12 cellular contexts compared by ENCODE assay signal in the genomic region with DNA sequence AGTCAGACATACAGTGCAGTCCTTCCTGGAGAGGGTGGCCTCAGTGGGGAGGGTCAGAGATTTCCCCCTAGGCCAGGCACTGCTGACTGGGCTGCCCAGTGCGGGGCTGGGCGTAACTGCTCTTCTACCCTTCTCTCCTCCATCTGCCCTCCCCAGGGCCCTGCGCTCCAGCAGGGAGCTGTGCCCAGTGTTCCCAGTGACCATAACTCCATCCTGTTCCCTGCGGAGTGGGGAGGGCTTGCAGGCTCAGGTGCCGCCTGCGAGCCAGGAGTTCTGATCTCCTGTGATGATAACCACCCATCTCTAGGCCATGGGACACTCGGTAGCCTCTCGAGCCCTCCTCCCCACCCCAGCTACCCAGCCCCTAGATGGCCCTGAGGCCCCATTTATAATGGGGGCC.
A peak's percentile ranks its signal among the peaks of the same experiment; 100 is the strongest.
DNase-seq lines count a peak whose midpoint lies in the region; ATAC-seq and TF ChIP-seq lines count a peak whose summit lies in the region.
"Had no signal": no experiment of that assay in that cellular context is flagged by ENCODE, and none has a peak within 500 bp of the region (broad histone marks: within the 10 kb centered on the region; RNA-seq: fewer than 3 reads in every experiment).

No MANE protein-coding gene starts in this region.

- H3K4me1 ChIP-seq in body of pancreas (peaks cover 24% of the 10 kb centered on the region), tibial artery (peaks cover 0 to 75% (median 59%) of the 10 kb centered on the region in 4 donors)

- TF ChIP-seq POLR2A in body of pancreas (IDR thresholded peaks at IDR 0.05), result no peak

- intact Hi-C loops in body of pancreas (cut with DNase I), result no loop called here
- intact Hi-C loops in tibial artery (cut with DNase I; ENCODE audit: low total_unique reads), result no loop called here

- H3K4me1 Mint-ChIP-seq in activated naive CD8-positive, alpha-beta T cell (ENCODE audit: low read depth), result peaks cover 56% of the 10 kb centered on the region
- H3K4me1 Mint-ChIP-seq in activated naive CD8-positive, alpha-beta T cell treated with anti-CD3 and anti-CD28 coated beads, Interleukin-2, amount 50 U/mL, for 24 hours, result peaks cover 66% of the 10 kb centered on the region
- peaks cover 61% of the 10 kb centered on the region for H3K4me1 Mint-ChIP-seq in mesothelial cell of epicardium

- WGBS in body of pancreas, 2 donors, result 84 to 100% methylated on average over 2 to 8 of the region's 8 CpGs

- no peaks in the 10 kb centered on the region for H3K36me3 ChIP-seq in body of pancreas (replicated peaks in 1 of 2; ENCODE audit: insufficient read depth in 1 of 2, low read depth in 2 of 2)
- H3K36me3 ChIP-seq in tibial artery, result peaks cover 0 to 4% (median 0%) of the 10 kb centered on the region in 3 donors

- ATAC-seq in activated naive CD8-positive, alpha-beta T cell treated with anti-CD3 and anti-CD28 coated beads, Interleukin-2, amount 50 U/mL, for 24 hours, result no peak
- no peak for ATAC-seq in body of pancreas

- H3K4me3 Mint-ChIP-seq in activated naive CD8-positive, alpha-beta T cell, result peak overlapping the region; percentile 20
- no peak overlapping the region for H3K4me3 Mint-ChIP-seq in activated naive CD8-positive, alpha-beta T cell treated with anti-CD3 and anti-CD28 coated beads, Interleukin-2, amount 50 U/mL, for 24 hours
- no peak overlapping the region for H3K4me3 Mint-ChIP-seq in mesothelial cell of epicardium

- TF ChIP-seq CTCF in body of pancreas (IDR thresholded peaks at IDR 0.05), result no peak
- no peak for TF ChIP-seq CTCF in mesothelial cell of epicardium (IDR thresholded peaks at IDR 0.05; ENCODE audit: unreplicated experiment)
- no peak for TF ChIP-seq CTCF in tibial artery (IDR thresholded peaks at IDR 0.05)

- no peaks in the 10 kb centered on the region for H3K27me3 ChIP-seq in body of pancreas
- no peaks in the 10 kb centered on the region for H3K27me3 ChIP-seq in tibial artery
- H3K27me3 ChIP-seq: SJSA1 had no signal

- in situ Hi-C loops in ACHN (cut with HindIII; ENCODE audit: low pct_ligation_motif_present, low pct_unique_long_range_greater_than_20kb, low sequenced_read_pairs), result no loop called here

- H3K9me3 Mint-ChIP-seq in activated naive CD8-positive, alpha-beta T cell (ENCODE audit: low read depth), result peaks cover 4% of the 10 kb centered on the region
- H3K9me3 Mint-ChIP-seq in activated naive CD8-positive, alpha-beta T cell treated with anti-CD3 and anti-CD28 coated beads, Interleukin-2, amount 50 U/mL, for 24 hours, result peaks cover 4% of the 10 kb centered on the region
- H3K9me3 Mint-ChIP-seq in mesothelial cell of epicardium, result peaks cover 4% of the 10 kb centered on the region

- H3K27me3 Mint-ChIP-seq in activated naive CD8-positive, alpha-beta T cell, result no peaks in the 10 kb centered on the region
- no peaks in the 10 kb centered on the region for H3K27me3 Mint-ChIP-seq in activated naive CD8-positive, alpha-beta T cell treated with anti-CD3 and anti-CD28 coated beads, Interleukin-2, amount 50 U/mL, for 24 hours
- H3K27me3 Mint-ChIP-seq in mesothelial cell of epicardium (ENCODE audit: low read depth), result no peaks in the 10 kb centered on the region

- H3K36me3 Mint-ChIP-seq in activated naive CD8-positive, alpha-beta T cell, result peaks cover 3% of the 10 kb centered on the region
- H3K36me3 Mint-ChIP-seq in activated naive CD8-positive, alpha-beta T cell treated with anti-CD3 and anti-CD28 coated beads, Interleukin-2, amount 50 U/mL, for 24 hours (ENCODE audit: low read depth), result no peaks in the 10 kb centered on the region
- peaks cover 8% of the 10 kb centered on the region for H3K36me3 Mint-ChIP-seq in mesothelial cell of epicardium

- H3K9me3 ChIP-seq in body of pancreas (no peaks in the 10 kb centered on the region), tibial artery (no peaks in the 10 kb centered on the region)
- H3K9me3 ChIP-seq: SJSA1 had no signal

- peak overlapping the region; percentile 43 for H3K27ac Mint-ChIP-seq in activated naive CD8-positive, alpha-beta T cell
- H3K27ac Mint-ChIP-seq in activated naive CD8-positive, alpha-beta T cell treated with anti-CD3 and anti-CD28 coated beads, Interleukin-2, amount 50 U/mL, for 24 hours, result no peak overlapping the region
- H3K27ac Mint-ChIP-seq in mesothelial cell of epicardium, result peak overlapping the region; percentile 97

- no peak for DNase-seq in activated naive CD8-positive, alpha-beta T cell treated with anti-CD3 and anti-CD28 coated beads, Interleukin-2, amount 50 U/mL, for 24 hours
- no peak for DNase-seq in body of pancreas
- no peak for DNase-seq in mesothelial cell of epicardium (ENCODE audit: low spot score in 2 of 2, unreplicated experiment in 2 of 2)
- peak in 1 of 2 donors; percentile 67 for DNase-seq in tibial artery
- DNase-seq in AML-193 (lab: John Stamatoyannopoulos, UW), result no peak
- DNase-seq in ACHN, result no peak
- no peak for DNase-seq in GOT3 (lab: John Stamatoyannopoulos, UW)
- DNase-seq: effector CD8-positive, alpha-beta T cell; midbrain; NCI-H526 treated with DMSO at 0.1 percent for 48 hours had no signal

- peak overlapping the region; percentile 45 to 70 (median 68) for H3K27ac ChIP-seq in body of pancreas
- peak overlapping the region; percentile 89 to 90 for H3K27ac ChIP-seq in tibial artery
- H3K27ac ChIP-seq: SJSA1 had no signal

- H3K4me3 ChIP-seq in body of pancreas (no peak overlapping the region), tibial artery (no peak overlapping the region)
- H3K4me3 ChIP-seq: SJSA1 had no signal
